In genomic region chr11:118535261-118535660, GRCh38 we compare ENCODE assay signal across 20 cellular contexts. TPM values are rescaled to one million over a fixed set of nuclear protein-coding genes. Genes with fewer than 3 reads are reported as not detected.
A peak's percentile ranks its signal among the peaks of the same experiment; 100 is the strongest.
DNase-seq lines count a peak whose midpoint lies in the region; ATAC-seq, FAIRE-seq and TF ChIP-seq lines count a peak whose summit lies in the region.
"Had no signal": no experiment of that assay in that cellular context is flagged by ENCODE, and none has a peak within 500 bp of the region (broad histone marks: within the 10 kb centered on the region; RNA-seq: fewer than 3 reads in every experiment).

No MANE protein-coding gene starts in this region.

- CTCF ChIA-PET in CD4-positive, alpha-beta T cell (lab: Charles Lee) = no interaction called here
- CTCF ChIA-PET in CD4-positive, alpha-beta memory T cell (lab: Charles Lee; ENCODE audit: partially characterized antibody) = no interaction called here

- H3K36me3 ChIP-seq in kidney (ENCODE audit: control insufficient read depth in 1 of 2, insufficient read depth in 2 of 2, low read length in 2 of 2) (no peaks in the 10 kb centered on the region), trophoblast cell (ENCODE audit: control insufficient read depth in 1 of 2, insufficient read depth in 2 of 2, low read length in 2 of 2) (peaks cover 14 to 19% of the 10 kb centered on the region in 2 experiments)
- no peaks in the 10 kb centered on the region for H3K36me3 ChIP-seq in CD4-positive, alpha-beta memory T cell (ENCODE audit: insufficient read depth, low read length)

- H3K4me2 ChIP-seq in trophoblast cell (ENCODE audit: low read length) = no peak overlapping the region
- H3K4me2 ChIP-seq: BLaER1 had no signal

- no peak for DNase-seq in CD4-positive, alpha-beta T cell
- peak; percentile 54 for DNase-seq in NB4 (ENCODE audit: low read depth)
- peak; percentile 27 for DNase-seq in kidney
- no peak for DNase-seq in trophoblast cell
- DNase-seq in D721Med (ENCODE audit: insufficient read length, low spot score) = no peak
- DNase-seq in CD4-positive, alpha-beta memory T cell = no peak
- DNase-seq in NCI-H510A treated with DMSO at 0.1 percent for 48 hours (lab: John Stamatoyannopoulos, UW) = no peak
- DNase-seq: 8988T; CD8-positive, alpha-beta memory T cell; COR-L47; DMS79 treated with DMSO at 0.1 percent for 48 hours; GF-D8; GOT3; H7; HFFc6 had no signal

- peaks cover 9% of the 10 kb centered on the region for H3K79me2 ChIP-seq in trophoblast cell (ENCODE audit: control insufficient read depth, insufficient read depth, low read length, poor library complexity)

- FAIRE-seq in kidney (lab: Jason Lieb, UNC) = no peak
- no peak for FAIRE-seq in D721Med (lab: Jason Lieb, UNC)

- H3K4me1 ChIP-seq in kidney (ENCODE audit: control insufficient read depth in 1 of 2, insufficient read depth in 1 of 2, low read depth in 1 of 2, low read length in 2 of 2) (peaks cover 6 to 12% of the 10 kb centered on the region in 2 donors), trophoblast cell (ENCODE audit: control insufficient read depth in 1 of 2, insufficient read depth in 2 of 2, low read length in 2 of 2) (peaks cover 5 to 10% of the 10 kb centered on the region in 2 experiments)
- peaks cover 11% of the 10 kb centered on the region for H3K4me1 ChIP-seq in CD4-positive, alpha-beta memory T cell (ENCODE audit: insufficient read depth, low read length)

- no peak overlapping the region for H2BK12ac ChIP-seq in trophoblast cell (ENCODE audit: low read length)

- no CpG with 5 or more reads among the region's 9 CpGs for WGBS in trophoblast cell (ENCODE audit: extremely low coverage, insufficient coverage, insufficient read length)

- no peak overlapping the region for H3K4ac ChIP-seq in trophoblast cell (ENCODE audit: low read depth, low read length)

- no peaks in the 10 kb centered on the region for H3K27me3 ChIP-seq in CD4-positive, alpha-beta T cell (ENCODE audit: control insufficient read depth, insufficient read depth, low read length)
- H3K27me3 ChIP-seq in trophoblast cell (ENCODE audit: insufficient read depth, low read length) = no peaks in the 10 kb centered on the region
- H3K27me3 ChIP-seq in CD4-positive, alpha-beta memory T cell (ENCODE audit: insufficient read depth, low read length) = no peaks in the 10 kb centered on the region
- H3K27me3 ChIP-seq: BLaER1 had no signal

- no peak overlapping the region for H4K91ac ChIP-seq in trophoblast cell (ENCODE audit: low read depth, low read length)

- peak overlapping the region; percentile 13 for H3K23ac ChIP-seq in trophoblast cell (ENCODE audit: low read length)

- no peak overlapping the region for H3K27ac ChIP-seq in CD4-positive, alpha-beta T cell (ENCODE audit: low read depth, low read length)
- H3K27ac ChIP-seq in kidney (ENCODE audit: low read depth in 2 of 2, low read length in 2 of 2) (no peak overlapping the region), trophoblast cell (ENCODE audit: low read depth, low read length) (no peak overlapping the region)
- no peak overlapping the region for H3K27ac ChIP-seq in CD4-positive, alpha-beta memory T cell (ENCODE audit: low read depth, low read length)
- H3K27ac ChIP-seq: BLaER1, HL-60 had no signal

- H3K9me3 Mint-ChIP-seq in CD4-positive, alpha-beta T cell = no peaks in the 10 kb centered on the region
- no peaks in the 10 kb centered on the region for H3K9me3 Mint-ChIP-seq in CD4-positive, alpha-beta memory T cell
- H3K9me3 Mint-ChIP-seq: CD8-positive, alpha-beta memory T cell; HFFc6 had no signal

- no peak overlapping the region for H2AFZ ChIP-seq in trophoblast cell (ENCODE audit: insufficient read depth, low read length, poor library complexity)

- no peak for TF ChIP-seq POLR2A in NB4 (IDR thresholded peaks at IDR 0.05; ENCODE audit: extremely low read depth, insufficient read length)

- no peak overlapping the region for H2BK5ac ChIP-seq in trophoblast cell (ENCODE audit: low read depth, low read length, poor library complexity)

- no peak overlapping the region for H3K14ac ChIP-seq in trophoblast cell (ENCODE audit: low read length)

- no peak for ATAC-seq in CD4-positive, alpha-beta T cell (ENCODE audit: poor library complexity)
- ATAC-seq: HCT116 had no signal

- no peaks in the 10 kb centered on the region for H3K27me3 Mint-ChIP-seq in CD4-positive, alpha-beta T cell
- no peaks in the 10 kb centered on the region for H3K27me3 Mint-ChIP-seq in CD4-positive, alpha-beta memory T cell

- no peak overlapping the region for H3K9ac ChIP-seq in kidney (ENCODE audit: low read length in 2 of 2)
- no peak overlapping the region for H3K9ac ChIP-seq in trophoblast cell (ENCODE audit: low read length)
- H3K9ac ChIP-seq: BLaER1 had no signal

- peaks cover 14% of the 10 kb centered on the region for H3K79me1 ChIP-seq in trophoblast cell (ENCODE audit: low read length)

- H2BK120ac ChIP-seq in trophoblast cell (ENCODE audit: insufficient read depth, low read length, poor library complexity) = no peak overlapping the region

- peaks cover 8% of the 10 kb centered on the region for H3K36me3 Mint-ChIP-seq in CD4-positive, alpha-beta T cell (ENCODE audit: low read depth)
- peaks cover 2 to 9% of the 10 kb centered on the region in 2 donors for H3K36me3 Mint-ChIP-seq in CD4-positive, alpha-beta memory T cell

- POLR2A ChIA-PET in CD4-positive, alpha-beta T cell (lab: Charles Lee) = interaction anchor here (0.9 kb wide), 1 partner anchor 21 kb away, joined by 3 read pairs; no protein-coding TSS in a partner anchor
- POLR2A ChIA-PET in CD4-positive, alpha-beta memory T cell (lab: Charles Lee; ENCODE audit: partially characterized antibody) = interaction anchor here (0.7 to 1.4 kb wide), 2 partner anchors 10 to 66 kb away, joined by 3 read pairs; no protein-coding TSS in a partner anchor

- no peak for TF ChIP-seq CTCF in CD4-positive, alpha-beta T cell (IDR thresholded peaks at IDR 0.05)
- TF ChIP-seq CTCF in NB4 (IDR thresholded peaks at IDR 0.05; ENCODE audit: low read depth, low read length) = no peak
- no peak for TF ChIP-seq CTCF in kidney (IDR thresholded peaks at IDR 0.05; ENCODE audit: borderline replicate concordance, extremely low read depth, insufficient read depth)
- no peak for TF ChIP-seq CTCF in D721Med (IDR thresholded peaks at IDR 0.05; ENCODE audit: insufficient read depth, missing control alignments)

- H3K4me3 ChIP-seq in NB4 (ENCODE audit: low read depth, low read length) (no peak overlapping the region), kidney (ENCODE audit: low read length in 2 of 2) (no peak overlapping the region), trophoblast cell (ENCODE audit: low read depth, low read length) (no peak overlapping the region)
- H3K4me3 ChIP-seq in CD4-positive, alpha-beta memory T cell (ENCODE audit: low read length in 2 of 2) = no peak overlapping the region
- H3K4me3 ChIP-seq: BLaER1 had no signal

- H4K8ac ChIP-seq in trophoblast cell (ENCODE audit: low read depth, low read length) = no peak overlapping the region

- no peak overlapping the region for H4K12ac ChIP-seq in trophoblast cell (ENCODE audit: low read depth, low read length)

- H2AK5ac ChIP-seq in trophoblast cell (ENCODE audit: low read length) = no peak overlapping the region

- no peak overlapping the region for H3K27ac Mint-ChIP-seq in CD4-positive, alpha-beta T cell
- H3K27ac Mint-ChIP-seq in CD4-positive, alpha-beta memory T cell = peak overlapping the region in 1 of 7 donors; percentile 45
- H3K27ac Mint-ChIP-seq: CD14-positive monocyte, HFFc6 had no signal

- H3K9me3 ChIP-seq in CD4-positive, alpha-beta T cell (ENCODE audit: control insufficient read depth, low read length) = no peaks in the 10 kb centered on the region
- H3K9me3 ChIP-seq in kidney (ENCODE audit: control insufficient read depth in 1 of 2, low read length in 2 of 2) (no peaks in the 10 kb centered on the region), trophoblast cell (ENCODE audit: insufficient read depth, low read depth, low read length) (no peaks in the 10 kb centered on the region)
- no peaks in the 10 kb centered on the region for H3K9me3 ChIP-seq in CD4-positive, alpha-beta memory T cell (ENCODE audit: control insufficient read depth in 1 of 2, low read length in 2 of 2)
- H3K9me3 ChIP-seq: BLaER1 had no signal

- no peak overlapping the region for H3K18ac ChIP-seq in trophoblast cell (ENCODE audit: low read length)

- intact Hi-C loops in CD4-positive, alpha-beta T cell (cut with DNase I, micrococcal nuclease) = no loop called here
- intact Hi-C loops in kidney (cut with DNase I) = no loop called here
- intact Hi-C loops in CD4-positive, alpha-beta memory T cell (cut with micrococcal nuclease) = no loop called here

- H3K4me1 Mint-ChIP-seq in CD4-positive, alpha-beta T cell (ENCODE audit: low read depth) = peaks cover 10% of the 10 kb centered on the region
- peaks cover 3 to 16% (median 10%) of the 10 kb centered on the region in 4 donors for H3K4me1 Mint-ChIP-seq in CD4-positive, alpha-beta memory T cell

- H3K4me3 Mint-ChIP-seq in CD4-positive, alpha-beta T cell = peak overlapping the region; percentile 30
- no peak overlapping the region for H3K4me3 Mint-ChIP-seq in CD4-positive, alpha-beta memory T cell
- H3K4me3 Mint-ChIP-seq: CD14-positive monocyte, HFFc6 had no signal

RNA-seq across cellular contexts. Expression of gene TMEM25, which starts 4.3 kb away (rescaled TPM):
- 10 to 100 TPM; 18.3 to 18.5 TPM for total RNA-seq in CD4-positive, alpha-beta T cell
- total RNA-seq in kidney = 30.7 TPM
- polyA plus RNA-seq in kidney (ENCODE audit: insufficient read depth, low read depth, low replicate concordance) = 36.8 TPM
- polyA plus RNA-seq in trophoblast cell (2013) = 17.2 and 17.8 TPM in 2 replicates
- total RNA-seq in CD4-positive, alpha-beta memory T cell = 10 to 100 TPM; 19.5 to 20.0 TPM
- 10 to 100 TPM; 16.5 to 26.5 TPM for polyA plus RNA-seq in CD4-positive, alpha-beta memory T cell
- polyA plus RNA-seq: CD14-positive monocyte had no signal

RNA-seq across cellular contexts. Expression of gene TTC36, which starts 8.0 kb away (rescaled TPM):
- total RNA-seq in CD4-positive, alpha-beta T cell = under 1 TPM; 0.30 to 0.56 TPM
- 1.1 TPM for total RNA-seq in kidney
- polyA plus RNA-seq in kidney (ENCODE audit: insufficient read depth, low read depth, low replicate concordance) = 12.7 TPM
- polyA plus RNA-seq in trophoblast cell (2013) = 0.10 and 0.12 TPM in 2 replicates
- total RNA-seq in CD4-positive, alpha-beta memory T cell = 1 to 10 TPM; 1.1 to 1.2 TPM
- under 1 TPM; 0.39 to 0.49 TPM for polyA plus RNA-seq in CD4-positive, alpha-beta memory T cell
- total RNA-seq: H7 had no signal
- polyA plus RNA-seq: AG04450; CD14-positive monocyte; CD8-positive, alpha-beta memory T cell had no signal

RNA-seq across cellular contexts. Expression of gene IFT46, which starts 30.5 kb away (rescaled TPM):
- 1 to 10 TPM; 4.9 to 6.3 TPM for total RNA-seq in CD4-positive, alpha-beta T cell
- 21.1 TPM for total RNA-seq in kidney
- polyA plus RNA-seq in kidney (ENCODE audit: insufficient read depth, low read depth, low replicate concordance) = 28.7 TPM
- polyA plus RNA-seq in trophoblast cell (2013) = 11.9 and 13.7 TPM in 2 replicates
- 10 to 100 TPM; 12.1 to 14.9 TPM for total RNA-seq in CD4-positive, alpha-beta memory T cell
- polyA plus RNA-seq in CD4-positive, alpha-beta memory T cell = 1 to 10 TPM; 5.7 to 5.9 TPM

RNA-seq across cellular contexts. Expression of gene ARCN1, which starts 36.9 kb away (rescaled TPM):
- total RNA-seq in CD4-positive, alpha-beta T cell = 10 to 100 TPM; 73.7 to 78.6 TPM
- total RNA-seq in kidney = 107 TPM
- 64.7 TPM for polyA plus RNA-seq in kidney (ENCODE audit: insufficient read depth, low read depth, low replicate concordance)
- polyA plus RNA-seq in trophoblast cell (2013) = 246 and 250 TPM in 2 replicates
- 100 to 1,000 TPM; 133 to 134 TPM for total RNA-seq in CD4-positive, alpha-beta memory T cell
- 100 to 1,000 TPM; 157 to 168 TPM for polyA plus RNA-seq in CD4-positive, alpha-beta memory T cell

Comparison
In these comparisons a context has a peak if more than half of its experiments do, and no peak if none do; other contexts are left out.
1. DNase-seq: peak in NB4 (single experiment) and kidney (single experiment); none in CD4-positive, alpha-beta T cell (0 of 10), trophoblast cell (0 of 2), D721Med (single experiment), CD4-positive, alpha-beta memory T cell (0 of 5) and NCI-H510A treated with DMSO at 0.1 percent for 48 hours (single experiment).